22 cellular contexts compared by ENCODE assay signal in the genomic region with DNA sequence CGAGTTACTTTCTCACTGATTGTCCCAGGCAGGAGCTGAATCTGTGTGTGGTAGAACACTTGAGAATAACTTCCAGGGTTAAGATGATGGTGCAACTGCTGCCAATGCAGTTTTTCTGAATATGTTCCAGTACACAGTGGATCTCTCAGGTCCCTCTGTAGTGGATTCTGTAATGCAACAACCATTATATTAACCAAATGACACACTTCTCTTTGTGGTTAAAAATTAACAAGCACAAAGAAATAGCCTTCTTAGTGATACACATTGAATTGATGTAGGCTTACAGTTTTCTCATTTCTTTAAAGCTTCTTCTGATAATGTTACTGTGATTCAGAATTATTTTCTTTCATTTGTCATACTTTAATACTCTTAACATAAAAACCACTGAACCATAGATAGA.
DNase-seq lines count a peak whose midpoint lies in the region; ATAC-seq, FAIRE-seq and TF ChIP-seq lines count a peak whose summit lies in the region.
"Had no signal": no experiment of that assay in that cellular context is flagged by ENCODE, and none has a peak within 500 bp of the region (broad histone marks: within the 10 kb centered on the region; RNA-seq: fewer than 3 reads in every experiment).

No MANE protein-coding gene starts in this region.

- no peaks in the 10 kb centered on the region for H3K36me3 ChIP-seq in lower lobe of right lung
- H3K36me3 ChIP-seq: BLaER1 treated with 17β-estradiol and CSF1 and Interleukin-3, amounts not matched to agents 10 nM and 100 nM had no signal

- ATAC-seq in lower lobe of right lung = no peak
- ATAC-seq: CD8-positive, alpha-beta T cell had no signal

- H3K9me3 ChIP-seq in lower lobe of right lung = no peaks in the 10 kb centered on the region
- H3K9me3 ChIP-seq: BLaER1 treated with 17β-estradiol and CSF1 and Interleukin-3, amounts not matched to agents 10 nM and 100 nM; Caco-2 had no signal

- no peaks in the 10 kb centered on the region for H3K27me3 ChIP-seq in lower lobe of right lung (ENCODE audit: low read depth)
- H3K27me3 ChIP-seq: BLaER1 treated with 17β-estradiol and CSF1 and Interleukin-3, amounts not matched to agents 10 nM and 100 nM had no signal

- POLR2A ChIA-PET in RWPE1 (lab: Yijun Ruan, JAX; ENCODE audit: low non-redundant PET) = no interaction called here

- no peak for TF ChIP-seq CTCF in lower lobe of right lung (IDR thresholded peaks at IDR 0.05)
- TF ChIP-seq CTCF in RWPE1 (conservative IDR thresholded peaks at IDR 0.05; ENCODE audit: low read depth) = no peak

- no peaks in the 10 kb centered on the region for H3K4me1 ChIP-seq in lower lobe of right lung
- H3K4me1 ChIP-seq: BLaER1 treated with 17β-estradiol and CSF1 and Interleukin-3, amounts not matched to agents 10 nM and 100 nM; Caco-2 had no signal

- DNase-seq in DMS53 (lab: John Stamatoyannopoulos, UW) = peak; percentile 41
- DNase-seq in GM19239 (ENCODE audit: insufficient read length, low spot score) = no peak
- DNase-seq in kidney tubule cell (ENCODE audit: low spot score) = peak; percentile 58
- peak; percentile 77 for DNase-seq in renal cortical epithelial cell (ENCODE audit: low read depth)
- no peak for DNase-seq in frontal cortex (ENCODE audit: low spot score in 2 of 2)
- no peak for DNase-seq in lower lobe of right lung
- no peak for DNase-seq in midbrain (lab: John Stamatoyannopoulos, UW)
- DNase-seq in RWPE1 (ENCODE audit: low spot score) = no peak
- DNase-seq: 8988T; AML-193; Caco-2; Calu3; CD4-positive, alpha-beta T cell; CD8-positive, alpha-beta T cell; DMS79 treated with DMSO at 0.1 percent for 48 hours; GF-D8 had no signal

- no peak overlapping the region for H3K4me3 ChIP-seq in lower lobe of right lung
- H3K4me3 ChIP-seq: BLaER1 treated with 17β-estradiol and CSF1 and Interleukin-3, amounts not matched to agents 10 nM and 100 nM had no signal

- CTCF ChIA-PET in RWPE1 (lab: Yijun Ruan, JAX) = no interaction called here

- intact Hi-C loops in lower lobe of right lung (cut with DNase I) = no loop called here

- FAIRE-seq in GM19239 (lab: Jason Lieb, UNC) (peak; percentile 61), frontal cortex (lab: Jason Lieb, UNC) (no peak)
- FAIRE-seq: A204.1, D721Med, G401.6, GM12891 had no signal

- no peak overlapping the region for H3K27ac ChIP-seq in lower lobe of right lung
- no peak overlapping the region for H3K27ac ChIP-seq in RWPE1
- H3K27ac ChIP-seq: BLaER1 treated with 17β-estradiol and CSF1 and Interleukin-3, amounts not matched to agents 10 nM and 100 nM; C4-2B had no signal

Comparison
In these comparisons a context has a peak if more than half of its experiments do, and no peak if none do; other contexts are left out.
1. DNase-seq: peak in DMS53 (single experiment), kidney tubule cell (single experiment) and renal cortical epithelial cell (single experiment); none in GM19239 (single experiment), frontal cortex (0 of 2), lower lobe of right lung (single experiment), midbrain (single experiment) and RWPE1 (single experiment).